20 cellular contexts compared by ENCODE assay signal in genomic region chr4:107115185-107115847, GRCh38.
DNase-seq lines count a peak whose midpoint lies in the region; ATAC-seq, FAIRE-seq and TF ChIP-seq lines count a peak whose summit lies in the region.
"Had no signal": no experiment of that assay in that cellular context is flagged by ENCODE, and none has a peak within 500 bp of the region (broad histone marks: within the 10 kb centered on the region; RNA-seq: fewer than 3 reads in every experiment).

No MANE protein-coding gene starts in this region.

- peaks cover 3% of the 10 kb centered on the region for H3K9me3 Mint-ChIP-seq in astrocyte (ENCODE audit: unreplicated experiment)

- CTCF ChIA-PET in HepG2 (lab: Yijun Ruan, JAX; ENCODE audit: low intra/inter-chr PET ratio, low total read pairs), result no interaction called here

- H3K27me3 ChIP-seq in astrocyte (ENCODE audit: insufficient read depth, low read length) (no peaks in the 10 kb centered on the region), Karpas-422 (ENCODE audit: low read length) (no peaks in the 10 kb centered on the region), transverse colon (no peaks in the 10 kb centered on the region), HepG2 (ENCODE audit: control insufficient read depth in 1 of 2, insufficient read depth in 2 of 2, low read length in 2 of 2) (no peaks in the 10 kb centered on the region; a peak in 1 of 5 replicates)
- H3K27me3 ChIP-seq: adrenal gland, esophagus muscularis mucosa, left lung had no signal

- no peak overlapping the region for H3K4me3 Mint-ChIP-seq in astrocyte (ENCODE audit: unreplicated experiment)
- H3K4me3 Mint-ChIP-seq: T-cell had no signal

- no peak for ATAC-seq in GM21723 (IDR thresholded peaks at IDR 0.05; ENCODE audit: unreplicated experiment)
- no peak for ATAC-seq in HepG2
- ATAC-seq: left lung; stimulated activated naive CD8-positive, alpha-beta T cell treated with anti-CD3 and anti-CD28 coated beads, Interleukin-15, Interleukin-2, amounts not matched to agents 100 U/mL and 50 U/mL, for 24 hours; T-cell had no signal

- intact Hi-C loops in transverse colon (cut with DNase I; ENCODE audit: low total_unique reads) (no loop called here), HepG2 (cut with micrococcal nuclease; ENCODE audit: unreplicated experiment) (no loop called here)

- H3K79me2 ChIP-seq in astrocyte (ENCODE audit: insufficient read depth, low read length) (no peaks in the 10 kb centered on the region), Karpas-422 (ENCODE audit: low read length) (no peaks in the 10 kb centered on the region), HepG2 (ENCODE audit: insufficient read depth, low read length) (no peaks in the 10 kb centered on the region)
- H3K79me2 ChIP-seq: parathyroid adenoma had no signal

- no peaks in the 10 kb centered on the region for H3K36me3 ChIP-seq in astrocyte (ENCODE audit: insufficient read depth, low read length)
- H3K36me3 ChIP-seq in Karpas-422 (ENCODE audit: insufficient read depth, low read length), result no peaks in the 10 kb centered on the region
- H3K36me3 ChIP-seq in transverse colon, result no peaks in the 10 kb centered on the region
- no peaks in the 10 kb centered on the region for H3K36me3 ChIP-seq in HepG2 (replicated peaks in 1 of 2; ENCODE audit: control insufficient read depth in 1 of 2, insufficient read depth in 2 of 2, low read length in 2 of 2)
- H3K36me3 ChIP-seq: adrenal gland, esophagus muscularis mucosa, left lung had no signal

- POLR2A ChIA-PET in HepG2 (lab: Yijun Ruan, JAX), result no interaction called here

- no peaks in the 10 kb centered on the region for H3K4me1 ChIP-seq in astrocyte (ENCODE audit: insufficient read depth, low read length)
- no peaks in the 10 kb centered on the region for H3K4me1 ChIP-seq in Karpas-422 (ENCODE audit: low read length)
- H3K4me1 ChIP-seq in transverse colon, result peaks cover 0 to 3% (median 0%) of the 10 kb centered on the region in 4 donors
- H3K4me1 ChIP-seq in HepG2 (ENCODE audit: insufficient read depth, low read length), result no peaks in the 10 kb centered on the region
- H3K4me1 ChIP-seq: adrenal gland, left lung, parathyroid adenoma had no signal

- in situ Hi-C loops in transverse colon (cut with MboI; ENCODE audit: low pct_ligation_motif_present in 1 of 4, low pct_unique_long_range_greater_than_20kb in 1 of 4, low sequenced_read_pairs in 3 of 4), result no loop called here
- in situ Hi-C loops in HepG2 (cut with HindIII; ENCODE audit: extremely low pct_ligation_motif_present, low pct_unique_long_range_greater_than_20kb), result no loop called here

- DNase-seq in AG10803 (ENCODE audit: low read depth), result peak; percentile 52
- peak; percentile 60 to 72 for DNase-seq in NCI-H1930 (lab: John Stamatoyannopoulos, UW)
- peak; percentile 61 for DNase-seq in astrocyte (ENCODE audit: low read depth)
- peak; percentile 66 to 84 for DNase-seq in foreskin fibroblast
- no peak for DNase-seq in Karpas-422
- DNase-seq in transverse colon, result no peak
- DNase-seq in HepG2 (ENCODE audit: low spot score), result no peak
- DNase-seq: dermis blood vessel endothelial cell; KG1; left lung; NCI-H1436 treated with DMSO at 0.1 percent for 48 hours; NCI-H524 treated with DMSO at 0.1 percent for 48 hours; stimulated activated naive CD8-positive, alpha-beta T cell treated with anti-CD3 and anti-CD28 coated beads, Interleukin-15, Interleukin-2, amounts not matched to agents 100 U/mL and 50 U/mL, for 24 hours; T-cell had no signal

- WGBS in transverse colon (ENCODE audit: low coverage in 1 of 2), 2 donors, result 79 to 80% methylated on average over 5 of the region's 5 CpGs
- 35% methylated on average over 5 of the region's 5 CpGs for WGBS in HepG2 (ENCODE audit: low lambda C conversion rate)

- peaks cover 3% of the 10 kb centered on the region for H3K4me1 Mint-ChIP-seq in astrocyte (ENCODE audit: low read depth, unreplicated experiment)
- H3K4me1 Mint-ChIP-seq: T-cell had no signal

- no TSS peak for BruUV-seq in HepG2 (replicated peaks; lab: Mats Ljungman, UMichigan)

- TF ChIP-seq RAD21 in HepG2 (CRISPR knock-in tag; IDR thresholded peaks at IDR 0.05), result no peak

- no peaks in the 10 kb centered on the region for H3K9me2 ChIP-seq in Karpas-422 (replicated peaks; ENCODE audit: insufficient read depth, low read length)

- H4K20me1 ChIP-seq in astrocyte (ENCODE audit: insufficient read depth, low read length), result no peaks in the 10 kb centered on the region
- no peaks in the 10 kb centered on the region for H4K20me1 ChIP-seq in Karpas-422 (ENCODE audit: insufficient read depth, low read depth, low read length)
- H4K20me1 ChIP-seq in HepG2 (ENCODE audit: insufficient read depth, low read length), result no peaks in the 10 kb centered on the region

- H3K4me3 ChIP-seq in AG10803 (ENCODE audit: low read length) (no peak overlapping the region), astrocyte (ENCODE audit: insufficient read depth, low read depth, low read length) (no peak overlapping the region), foreskin fibroblast (ENCODE audit: low read depth in 1 of 2, low read length in 2 of 2) (no peak overlapping the region), Karpas-422 (ENCODE audit: low read length) (no peak overlapping the region), transverse colon (no peak overlapping the region), HepG2 (replicated peaks in 1 of 3; ENCODE audit: insufficient read depth in 1 of 3, low read depth in 2 of 3, low read length in 3 of 3) (no peak overlapping the region)
- H3K4me3 ChIP-seq: adrenal gland, esophagus muscularis mucosa, left lung had no signal

- no peak overlapping the region for H3K4me2 ChIP-seq in astrocyte (ENCODE audit: low read length)
- no peak overlapping the region for H3K4me2 ChIP-seq in Karpas-422 (ENCODE audit: low read depth, low read length, poor library complexity, severe bottlenecking)
- H3K4me2 ChIP-seq in HepG2 (ENCODE audit: low read depth, low read length), result no peak overlapping the region

- H3K27ac Mint-ChIP-seq in astrocyte (ENCODE audit: unreplicated experiment), result no peak overlapping the region
- H3K27ac Mint-ChIP-seq: T-cell had no signal

- H3K9me3 ChIP-seq in astrocyte (ENCODE audit: insufficient read depth, low read depth, low read length), result no peaks in the 10 kb centered on the region
- H3K9me3 ChIP-seq in Karpas-422 (ENCODE audit: low read length), result no peaks in the 10 kb centered on the region
- H3K9me3 ChIP-seq in transverse colon, result no peaks in the 10 kb centered on the region
- peaks cover 8% of the 10 kb centered on the region; the same call in 1 of the 2 replicates for H3K9me3 ChIP-seq in HepG2 (ENCODE audit: low read length)
- H3K9me3 ChIP-seq: adrenal gland, esophagus muscularis mucosa had no signal

- H2AFZ ChIP-seq in astrocyte (ENCODE audit: low read depth, low read length) (no peak overlapping the region), Karpas-422 (ENCODE audit: low read length) (no peak overlapping the region), HepG2 (ENCODE audit: low read length) (no peak overlapping the region)
- H2AFZ ChIP-seq: parathyroid adenoma had no signal

- no peak for TF ChIP-seq CTCF in AG10803 (conservative IDR thresholded peaks at IDR 0.05; ENCODE audit: low read length)
- TF ChIP-seq CTCF in astrocyte (IDR thresholded peaks at IDR 0.05; ENCODE audit: insufficient read depth, low read depth, low read length), result no peak
- no peak for TF ChIP-seq CTCF in foreskin fibroblast (IDR thresholded peaks at IDR 0.05; ENCODE audit: low read depth, low read length)
- no peak for TF ChIP-seq CTCF in transverse colon (IDR thresholded peaks at IDR 0.05)
- TF ChIP-seq CTCF in HepG2 (CRISPR knock-in tag; IDR thresholded peaks at IDR 0.05), result no peak

- no peaks in the 10 kb centered on the region for H3K36me3 Mint-ChIP-seq in astrocyte (ENCODE audit: low read depth, unreplicated experiment)
- H3K36me3 Mint-ChIP-seq: T-cell had no signal

- no peak for FAIRE-seq in astrocyte (lab: Jason Lieb, UNC)
- FAIRE-seq in HepG2 (lab: Jason Lieb, UNC), result no peak
- FAIRE-seq: GM19239 had no signal

- no peaks in the 10 kb centered on the region for H3K27me3 Mint-ChIP-seq in astrocyte (ENCODE audit: low read depth, unreplicated experiment)
- H3K27me3 Mint-ChIP-seq: T-cell had no signal

- no peak for TF ChIP-seq EP300 in transverse colon (IDR thresholded peaks at IDR 0.05; ENCODE audit: low read depth)
- TF ChIP-seq EP300 in HepG2 (IDR thresholded peaks at IDR 0.05; ENCODE audit: low read depth in 2 of 2, low read length in 2 of 2), result no peak
- no peak for TF ChIP-seq EP300 in HepG2 (CRISPR knock-in tag; IDR thresholded peaks at IDR 0.05; ENCODE audit: borderline replicate concordance)

- no peak overlapping the region for H3K27ac ChIP-seq in astrocyte (ENCODE audit: low read depth, low read length)
- no peak overlapping the region for H3K27ac ChIP-seq in Karpas-422 (ENCODE audit: low read length)
- H3K27ac ChIP-seq in transverse colon, result no peak overlapping the region
- no peak overlapping the region for H3K27ac ChIP-seq in HepG2 (ENCODE audit: extremely low read length, insufficient read depth, low read length)
- H3K27ac ChIP-seq: adrenal gland, esophagus muscularis mucosa, HL-60, left lung, parathyroid adenoma had no signal

- H3K9ac ChIP-seq in astrocyte (ENCODE audit: low read length) (no peak overlapping the region), Karpas-422 (ENCODE audit: low read length) (no peak overlapping the region), HepG2 (ENCODE audit: insufficient read depth, low read depth, low read length) (no peak overlapping the region)
- H3K9ac ChIP-seq: parathyroid adenoma had no signal

- TF ChIP-seq POLR2A in transverse colon (IDR thresholded peaks at IDR 0.05), result no peak
- TF ChIP-seq POLR2A in HepG2 (IDR thresholded peaks at IDR 0.05; ENCODE audit: insufficient read depth in 1 of 2, low read depth in 2 of 2, low read length in 2 of 2), result no peak

TF ChIP-seq in HepG2, 621 proteins besides CTCF, POLR2A, EP300 and RAD21:
- TF ChIP-seq ZNF451 (CRISPR knock-in tag; IDR thresholded peaks at IDR 0.05), result no peak
- TF ChIP-seq ZNF713 (CRISPR knock-in tag; IDR thresholded peaks at IDR 0.05), result no peak
- TF ChIP-seq KLF12 (CRISPR knock-in tag; IDR thresholded peaks at IDR 0.05; ENCODE audit: borderline replicate concordance), result no peak
- TF ChIP-seq ZNF253 (CRISPR knock-in tag; IDR thresholded peaks at IDR 0.05; ENCODE audit: borderline replicate concordance), result no peak
- no peak for TF ChIP-seq ATF2 (CRISPR knock-in tag; IDR thresholded peaks at IDR 0.05)

Comparison
In these comparisons a context has a peak if more than half of its experiments do, and no peak if none do; other contexts are left out.
1. DNase-seq: peak in AG10803 (single experiment), NCI-H1930 (2 of 2), astrocyte (single experiment) and foreskin fibroblast (2 of 2); none in Karpas-422 (single experiment), transverse colon (single experiment) and HepG2 (single experiment).